Comparison of ENCODE assay signal across 8 cellular contexts in genomic region chr4:16733509-16733908, GRCh38.
"Had no signal": no experiment of that assay in that cellular context is flagged by ENCODE, and none has a peak within 500 bp of the region (broad histone marks: within the 10 kb centered on the region; RNA-seq: fewer than 3 reads in every experiment).

No MANE protein-coding gene starts in this region.

- ATAC-seq: HCT116, HepG2 had no signal

- H3K27ac Mint-ChIP-seq: IgD-negative memory B cell had no signal

- FAIRE-seq: HepG2 had no signal

- H3K9me3 Mint-ChIP-seq: GM23338, HFFc6 had no signal

- H3K27ac ChIP-seq: HL-60 had no signal

- H3K27me3 Mint-ChIP-seq: IgD-negative memory B cell had no signal

- DNase-seq: H7, HFFc6 had no signal

- H3K4me3 Mint-ChIP-seq: GM23338, HFFc6, IgD-negative memory B cell had no signal

- H3K4me3 ChIP-seq: GM23338, HAP-1 had no signal

- H3K9me3 ChIP-seq: HAP-1 had no signal

- H3K4me1 Mint-ChIP-seq: IgD-negative memory B cell had no signal

- H3K36me3 ChIP-seq: HAP-1 had no signal

- H3K36me3 Mint-ChIP-seq: IgD-negative memory B cell had no signal
